In genomic region chr10:78033623-78034470, GRCh38 we compare ENCODE assay signal across 8 cellular contexts. TPM values are rescaled to one million over a fixed set of nuclear protein-coding genes. Genes with fewer than 3 reads are reported as not detected.
A peak's percentile ranks its signal among the peaks of the same experiment; 100 is the strongest.
DNase-seq lines count a peak whose midpoint lies in the region; ATAC-seq and TF ChIP-seq lines count a peak whose summit lies in the region.

Gene RPS24, plus strand, starts transcription at chr10:78033863. Its CDS starts 39 bp downstream, at chr10:78033902.

- peaks cover 61% of the 10 kb centered on the region for H3K36me3 Mint-ChIP-seq in activated B cell treated with CpG ODN at 0.5 μM for 24 hours (ENCODE audit: low read depth)
- H3K36me3 Mint-ChIP-seq in immature natural killer cell = peaks cover 4 to 26% (median 11%) of the 10 kb centered on the region in 3 donors

- H3K9me3 Mint-ChIP-seq in activated B cell treated with CpG ODN at 0.5 μM for 24 hours (no peaks in the 10 kb centered on the region), immature natural killer cell (peaks cover 0 to 2% (median 0%) of the 10 kb centered on the region in 6 donors)

- H3K4me1 Mint-ChIP-seq in activated B cell treated with CpG ODN at 0.5 μM for 24 hours = peaks cover 62% of the 10 kb centered on the region
- peaks cover 53 to 68% of the 10 kb centered on the region in 2 donors for H3K4me1 Mint-ChIP-seq in immature natural killer cell

- TF ChIP-seq CTCF in activated B cell treated with CpG ODN at 0.5 μM for 24 hours (IDR thresholded peaks at IDR 0.05) = no peak

- in situ Hi-C loops in GM18951 (cut with MboI; ENCODE audit: low sequenced_read_pairs, unreplicated experiment) = loop anchor here (25.0 kb wide), 1 partner anchor 1153 kb away; no protein-coding TSS in a partner anchor

- CTCF ChIA-PET in activated B cell treated with CpG ODN at 0.5 μM for 24 hours (lab: Charles Lee) = no interaction called here

- ATAC-seq in HG03196 (IDR thresholded peaks at IDR 0.05; ENCODE audit: unreplicated experiment) (peak; percentile 81), activated B cell treated with CpG ODN at 0.5 μM for 24 hours (ENCODE audit: low read depth) (peak; percentile 91)

- H3K27me3 Mint-ChIP-seq in activated B cell treated with CpG ODN at 0.5 μM for 24 hours (no peaks in the 10 kb centered on the region), immature natural killer cell (ENCODE audit: low read depth in 3 of 3) (peaks cover 11% of the 10 kb centered on the region in 3 donors)

- POLR2A ChIA-PET in activated B cell treated with CpG ODN at 0.5 μM for 24 hours (lab: Charles Lee) = interaction anchor here (0.7 to 1.4 kb wide), 6 partner anchors 9 to 1233 kb away, joined by 3 to 4 read pairs (median 3); no protein-coding TSS in a partner anchor

- peak within 1 kb of the TSS; percentile 92 for H3K4me3 Mint-ChIP-seq in activated B cell treated with CpG ODN at 0.5 μM for 24 hours
- H3K4me3 Mint-ChIP-seq in immature natural killer cell = peak within 1 kb of the TSS; percentile 90 to 94 (median 93)

- TF ChIP-seq POLR2A in GM18951 (IDR thresholded peaks at IDR 0.05; ENCODE audit: extremely low read depth, insufficient read depth, insufficient read length) = peak; percentile 99

- DNase-seq in AG08395 (ENCODE audit: low spot score) = peak; percentile 96
- DNase-seq in NCI-H345 (lab: John Stamatoyannopoulos, UW) = peak; percentile 95
- peak; percentile 90 for DNase-seq in activated B cell treated with CpG ODN at 0.5 μM for 24 hours
- peak; percentile 34 to 97 (median 89) for DNase-seq in caudate nucleus (lab: John Stamatoyannopoulos, UW)
- peak; percentile 93 to 94 (median 94) for DNase-seq in immature natural killer cell
- peak; percentile 92 for DNase-seq in smooth muscle cell of the brain vasculature (ENCODE audit: low read depth, low spot score)

- peak within 1 kb of the TSS; percentile 51 for H3K27ac Mint-ChIP-seq in activated B cell treated with CpG ODN at 0.5 μM for 24 hours
- peak within 1 kb of the TSS; percentile 66 to 90 (median 78) for H3K27ac Mint-ChIP-seq in immature natural killer cell

- peak within 1 kb of the TSS; percentile 73 for H3K27ac ChIP-seq in caudate nucleus (ENCODE audit: low read depth, low read length)

- intact Hi-C loops in activated B cell treated with CpG ODN at 0.5 μM for 24 hours (cut with micrococcal nuclease) = loop anchor here (1.0 to 10.0 kb wide), 5 partner anchors 160 to 1901 kb away; partner anchors contain the start of gene ZMIZ1

RNA-seq across cellular contexts. Expression of gene RPS24, which starts in this region (rescaled TPM):
- total RNA-seq in activated B cell treated with CpG ODN at 0.5 μM for 24 hours = 2,004 and 2,355 TPM in 2 replicates
- 1,000 to 10,000 TPM in 1 of 3 donors, 100 to 1,000 TPM in 2; 531 to 1,299 (median 721) TPM for polyA plus RNA-seq in immature natural killer cell

Comparison
In these comparisons a context has a peak if more than half of its experiments do, and no peak if none do; other contexts are left out.
1. Peak in every context shown above with its lines: DNase-seq, ATAC-seq and H3K27ac ChIP-seq.